16 cellular contexts compared by ENCODE assay signal in the genomic region with DNA sequence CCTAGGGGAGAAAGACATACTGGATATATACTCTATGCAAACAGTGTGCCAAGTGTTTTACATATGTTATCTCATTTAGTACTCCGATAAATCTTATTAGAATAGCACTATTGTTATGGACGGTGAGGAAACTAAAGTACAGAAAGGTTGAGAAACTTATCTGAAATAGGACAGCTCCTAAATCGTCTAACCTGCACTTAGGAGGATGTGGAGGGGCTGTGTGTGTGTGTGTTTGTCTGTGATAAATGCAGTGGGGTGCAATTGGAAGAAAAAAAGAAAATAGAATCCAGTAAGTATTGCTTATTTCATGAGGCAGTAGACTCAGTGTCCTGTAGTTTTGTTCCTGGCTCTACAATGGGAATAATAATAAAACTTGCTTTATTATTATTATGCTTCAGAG.
"Had no signal": no experiment of that assay in that cellular context is flagged by ENCODE, and none has a peak within 500 bp of the region (broad histone marks: within the 10 kb centered on the region; RNA-seq: fewer than 3 reads in every experiment).

No MANE protein-coding gene starts in this region.

- H3K36me3 Mint-ChIP-seq: brain; stimulated activated naive B cell treated with anti-CD40 and anti-IgM and Interleukin-4, amounts not matched to agents 10 μg/mL and 1 μg/mL and 100 μg/mL, for 72 hours had no signal

- H3K4me3 ChIP-seq: left lung had no signal

- H3K36me3 ChIP-seq: left lung, WERI-Rb-1 had no signal

- H3K4me1 Mint-ChIP-seq: endodermal cell had no signal

- H3K27me3 Mint-ChIP-seq: brain; dendritic cell treated with granulocyte-macrophage colony-stimulating factor and Interleukin-4, amounts not matched to agents 40 ng/mL and 50 ng/mL, for 4 days; progenitor cell of endocrine pancreas had no signal

- ATAC-seq: left lung; right cardiac atrium; stimulated activated naive B cell treated with anti-CD40 and anti-IgM and Interleukin-4, amounts not matched to agents 10 μg/mL and 1 μg/mL and 100 μg/mL, for 72 hours had no signal

- H3K9me3 ChIP-seq: left lung had no signal

- H3K27me3 ChIP-seq: left lung had no signal

- H3K27ac ChIP-seq: left lung, WERI-Rb-1 had no signal

- H3K9me3 Mint-ChIP-seq: dendritic cell treated with granulocyte-macrophage colony-stimulating factor and Interleukin-4, amounts not matched to agents 40 ng/mL and 50 ng/mL, for 4 days had no signal

- H3K27ac Mint-ChIP-seq: brain; dendritic cell treated with granulocyte-macrophage colony-stimulating factor and Interleukin-4, amounts not matched to agents 40 ng/mL and 50 ng/mL, for 4 days; endodermal cell; progenitor cell of endocrine pancreas; stimulated activated naive B cell treated with anti-CD40 and anti-IgM and Interleukin-4, amounts not matched to agents 10 μg/mL and 1 μg/mL and 100 μg/mL, for 72 hours had no signal

- H3K4me3 Mint-ChIP-seq: brain; dendritic cell treated with granulocyte-macrophage colony-stimulating factor and Interleukin-4, amounts not matched to agents 40 ng/mL and 50 ng/mL, for 4 days; endodermal cell; nephron; stimulated activated naive B cell treated with anti-CD40 and anti-IgM and Interleukin-4, amounts not matched to agents 10 μg/mL and 1 μg/mL and 100 μg/mL, for 72 hours had no signal

- DNase-seq: activated effector memory CD4-positive, alpha-beta T cell treated with anti-CD3 and anti-CD28 coated beads, Interleukin-2, amount 50 U/mL, for 16 hours; amygdala; cerebellar nuclear complex; endodermal cell; erythroblast; left lung; occipital lobe; right cardiac atrium; SIG-M5; small intestine; stimulated activated naive B cell treated with anti-CD40 and anti-IgM and Interleukin-4, amounts not matched to agents 10 μg/mL and 1 μg/mL and 100 μg/mL, for 72 hours; WERI-Rb-1 had no signal
